Comparison of ENCODE assay signal across 20 cellular contexts in the genomic region with DNA sequence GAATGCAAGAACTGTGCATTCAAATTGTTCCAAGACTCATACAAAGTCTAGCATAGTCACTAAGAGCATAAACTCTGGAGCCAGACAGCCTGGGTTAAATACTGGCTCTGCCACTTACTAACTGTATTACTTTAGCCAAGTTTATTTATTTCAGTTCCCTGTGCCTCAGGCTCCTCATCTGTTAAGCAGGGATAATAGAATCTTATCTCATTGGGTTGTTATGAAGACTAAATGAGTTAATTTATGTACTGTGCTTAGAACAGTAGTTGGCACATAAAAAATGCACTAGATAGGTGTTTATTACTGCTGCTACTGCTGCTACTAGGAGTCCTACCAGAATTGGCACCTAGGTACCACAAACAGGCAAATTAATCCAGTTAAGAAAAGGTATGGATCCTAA.
"Had no signal": no experiment of that assay in that cellular context is flagged by ENCODE, and none has a peak within 500 bp of the region (broad histone marks: within the 10 kb centered on the region; RNA-seq: fewer than 3 reads in every experiment).

No MANE protein-coding gene starts in this region.

- H3K27me3 Mint-ChIP-seq: activated CD4-positive, alpha-beta memory T cell treated with anti-CD3 and anti-CD28 coated beads, Interleukin-2, amount 10 ng/mL, durations not matched to agents 7 days and 5 days; activated CD4-positive, alpha-beta T cell treated with anti-CD3 and anti-CD28 coated beads for 36 hours; activated CD8-positive, alpha-beta memory T cell treated with anti-CD3 and anti-CD28 coated beads, Interleukin-2, amount 10 ng/mL, durations not matched to agents 7 days and 5 days; dendritic cell treated with granulocyte-macrophage colony-stimulating factor and Interleukin-4, amounts not matched to agents 40 ng/mL and 50 ng/mL, for 4 days; memory B cell; naive B cell; stimulated activated naive CD8-positive, alpha-beta T cell treated with anti-CD3 and anti-CD28 coated beads, Interleukin-15, amount 100 ng/mL, for 72 hours had no signal

- H3K4me3 Mint-ChIP-seq: activated CD4-positive, alpha-beta memory T cell treated with anti-CD3 and anti-CD28 coated beads, Interleukin-2, amount 10 ng/mL, durations not matched to agents 7 days and 5 days; activated CD4-positive, alpha-beta T cell treated with anti-CD3 and anti-CD28 coated beads for 36 hours; activated CD8-positive, alpha-beta memory T cell treated with anti-CD3 and anti-CD28 coated beads, Interleukin-2, amount 10 ng/mL, durations not matched to agents 7 days and 5 days; dendritic cell treated with granulocyte-macrophage colony-stimulating factor and Interleukin-4, amounts not matched to agents 40 ng/mL and 50 ng/mL, for 4 days; memory B cell; stimulated activated naive CD8-positive, alpha-beta T cell treated with anti-CD3 and anti-CD28 coated beads, Interleukin-15, amount 100 ng/mL, for 72 hours; WTC11 had no signal

- H3K27ac Mint-ChIP-seq: activated CD4-positive, alpha-beta memory T cell treated with anti-CD3 and anti-CD28 coated beads, Interleukin-2, amount 10 ng/mL, durations not matched to agents 7 days and 5 days; activated CD4-positive, alpha-beta T cell treated with anti-CD3 and anti-CD28 coated beads for 36 hours; activated CD8-positive, alpha-beta memory T cell treated with anti-CD3 and anti-CD28 coated beads, Interleukin-2, amount 10 ng/mL, durations not matched to agents 7 days and 5 days; dendritic cell treated with granulocyte-macrophage colony-stimulating factor and Interleukin-4, amounts not matched to agents 40 ng/mL and 50 ng/mL, for 4 days; WTC11 had no signal

- DNase-seq: activated CD4-positive, alpha-beta memory T cell treated with anti-CD3 and anti-CD28 coated beads, Interleukin-2, amount 10 ng/mL, durations not matched to agents 7 days and 5 days; activated CD4-positive, alpha-beta T cell treated with anti-CD3 and anti-CD28 coated beads for 36 hours; activated CD8-positive, alpha-beta memory T cell treated with anti-CD3 and anti-CD28 coated beads, Interleukin-2, amount 10 ng/mL, durations not matched to agents 7 days and 5 days; activated naive CD4-positive, alpha-beta T cell; aorta; gastrocnemius medialis; head of caudate nucleus; kidney; naive B cell; ovary; right lobe of liver; small intestine; stimulated activated CD4-positive, alpha-beta T cell treated with anti-CD3 and anti-CD28 coated beads, Interleukin-15, amount 100 ng/mL, for 24 hours; stimulated activated CD4-positive, alpha-beta T cell treated with anti-CD3 and anti-CD28 coated beads, Interleukin-2, amount 100 ng/mL, for 48 hours; stimulated activated naive CD8-positive, alpha-beta T cell treated with anti-CD3 and anti-CD28 coated beads, Interleukin-15, amount 100 ng/mL, for 72 hours; upper lobe of left lung had no signal

- H3K36me3 ChIP-seq: breast epithelium, gastrocnemius medialis, ovary, right lobe of liver had no signal

- H3K9me3 ChIP-seq: gastrocnemius medialis, ovary had no signal

- H3K27ac ChIP-seq: breast epithelium, ovary, right lobe of liver, upper lobe of left lung had no signal

- ATAC-seq: activated CD4-positive, alpha-beta T cell treated with anti-CD3 and anti-CD28 coated beads for 36 hours; activated CD8-positive, alpha-beta memory T cell treated with anti-CD3 and anti-CD28 coated beads, Interleukin-2, amount 10 ng/mL, durations not matched to agents 7 days and 5 days; right lobe of liver; stimulated activated naive CD8-positive, alpha-beta T cell treated with anti-CD3 and anti-CD28 coated beads, Interleukin-15, amount 100 ng/mL, for 72 hours; WTC11 had no signal

- H3K27me3 ChIP-seq: breast epithelium, gastrocnemius medialis, ovary, right lobe of liver, upper lobe of left lung had no signal

- H3K4me3 ChIP-seq: breast epithelium, gastrocnemius medialis, ovary, right lobe of liver, upper lobe of left lung had no signal

- FAIRE-seq: kidney, small intestine had no signal
